ENCODE assay signal across 25 cellular contexts in genomic region chr9:72145093-72145492, GRCh38. TPM values are rescaled to one million over a fixed set of nuclear protein-coding genes. Genes with fewer than 3 reads are reported as not detected.
"Had no signal": no experiment of that assay in that cellular context is flagged by ENCODE, and none has a peak within 500 bp of the region (broad histone marks: within the 10 kb centered on the region; RNA-seq: fewer than 3 reads in every experiment).

No MANE protein-coding gene starts in this region.

- H3K9me3 ChIP-seq: ascending aorta, left lung, tibial nerve, vagina had no signal

- ATAC-seq: activated CD4-positive, CD25-positive, alpha-beta regulatory T cell treated with anti-CD3 and anti-CD28 coated beads, Interleukin-2, amount 50 U/mL, for 24 hours; effector memory CD8-positive, alpha-beta T cell; left lung had no signal

- H3K36me3 ChIP-seq: ascending aorta, left lung, tibial nerve, vagina had no signal

- H3K9me3 Mint-ChIP-seq: effector memory CD8-positive, alpha-beta T cell; nephron progenitor cell had no signal

- H3K27ac ChIP-seq: ascending aorta, epithelial cell of prostate, left lung, tibial nerve, vagina had no signal

- H3K4me3 ChIP-seq: ascending aorta, left lung, tibial nerve, vagina had no signal

- H3K27me3 ChIP-seq: ascending aorta had no signal

- H3K4me1 ChIP-seq: ascending aorta had no signal

- H3K4me3 Mint-ChIP-seq: effector memory CD8-positive, alpha-beta T cell; nephron progenitor cell; stimulated activated naive CD8-positive, alpha-beta T cell treated with anti-CD3 and anti-CD28 coated beads, Interleukin-15, Interleukin-2, amounts not matched to agents 100 ng/mL and 50 ng/mL, for 24 hours had no signal

- DNase-seq: activated CD8-positive, alpha-beta memory T cell treated with anti-CD3 and anti-CD28 coated beads for 24 hours; activated CD8-positive, alpha-beta memory T cell treated with anti-CD3 and anti-CD28 coated beads, Interleukin-2, amount 50 U/mL, for 48 hours; activated effector memory CD4-positive, alpha-beta T cell treated with anti-CD3 and anti-CD28 coated beads, Interleukin-2, amount 50 U/mL, for 16 hours; activated naive CD4-positive, alpha-beta T cell treated with anti-CD3 and anti-CD28 coated beads, Interleukin-2, amount 50 U/mL, for 16 hours; activated T-cell treated with anti-CD3 and anti-CD28 coated beads, Interleukin-2, amount 50 U/mL, for 48 hours; dermis blood vessel endothelial cell; effector memory CD8-positive, alpha-beta T cell; foreskin fibroblast; left lung; midbrain; nephron progenitor cell; occipital lobe; posterior cingulate gyrus; stimulated activated CD4-positive, alpha-beta T cell treated with anti-CD3 and anti-CD28 coated beads, Interleukin-15, amount 100 ng/mL, for 24 hours; stimulated activated CD4-positive, alpha-beta T cell treated with anti-CD3 and anti-CD28 coated beads, Interleukin-2, amount 100 ng/mL, for 48 hours; T1000 had no signal

- H3K27ac Mint-ChIP-seq: effector memory CD8-positive, alpha-beta T cell; nephron progenitor cell; stimulated activated naive CD8-positive, alpha-beta T cell treated with anti-CD3 and anti-CD28 coated beads, Interleukin-15, Interleukin-2, amounts not matched to agents 100 ng/mL and 50 ng/mL, for 24 hours had no signal

RNA-seq across cellular contexts. Expression of gene GDA, which starts 4.1 kb away (rescaled TPM):
- total RNA-seq: ascending aorta; lung microvascular endothelial cell; myocyte; T-helper 1 cell treated with Interleukin-12 subunit alpha and Interleukin-12 subunit beta and Interleukin-4 antibody, amounts not matched to agents 30 ng/mL and 1 ng/mL, for 36 hours; vagina had no signal
